Comparison of ENCODE assay signal across 34 cellular contexts in genomic region chr22:50059881-50060262, GRCh38. TPM values are rescaled to one million over a fixed set of nuclear protein-coding genes. Genes with fewer than 3 reads are reported as not detected.
DNase-seq lines count a peak whose midpoint lies in the region; ATAC-seq, FAIRE-seq and TF ChIP-seq lines count a peak whose summit lies in the region.
"Had no signal": no experiment of that assay in that cellular context is flagged by ENCODE, and none has a peak within 500 bp of the region (broad histone marks: within the 10 kb centered on the region; RNA-seq: fewer than 3 reads in every experiment).

No MANE protein-coding gene starts in this region.

- H3K4me1 Mint-ChIP-seq in osteocyte (ENCODE audit: unreplicated experiment), result peaks cover 16% of the 10 kb centered on the region
- H3K4me1 Mint-ChIP-seq: stimulated activated naive CD8-positive, alpha-beta T cell treated with anti-CD3 and anti-CD28 coated beads, Interleukin-15, amount 100 ng/mL, for 72 hours had no signal

- H3K27ac Mint-ChIP-seq in osteocyte (ENCODE audit: unreplicated experiment), result no peak overlapping the region
- H3K27ac Mint-ChIP-seq: activated CD8-positive, alpha-beta T cell treated with anti-CD3 and anti-CD28 coated beads, Interleukin-2, amount 10 ng/mL, durations not matched to agents 7 days and 5 days; activated naive CD4-positive, alpha-beta T cell treated with anti-CD3 and anti-CD28 coated beads, Interleukin-2, amount 50 U/mL, for 24 hours; CD8-positive, alpha-beta memory T cell; stimulated activated naive CD8-positive, alpha-beta T cell treated with anti-CD3 and anti-CD28 coated beads, Interleukin-15, amount 100 ng/mL, for 72 hours; T-helper 2 cell treated with Interferon-gamma antibody and Interleukin-4, amounts not matched to agents 5 μg/mL and 100 μg/mL, for 36 hours had no signal

- peak overlapping the region; percentile 50 for H3K4me3 Mint-ChIP-seq in osteocyte (ENCODE audit: unreplicated experiment)
- H3K4me3 Mint-ChIP-seq: activated CD8-positive, alpha-beta T cell treated with anti-CD3 and anti-CD28 coated beads, Interleukin-2, amount 10 ng/mL, durations not matched to agents 7 days and 5 days; CD8-positive, alpha-beta memory T cell; stimulated activated naive CD8-positive, alpha-beta T cell treated with anti-CD3 and anti-CD28 coated beads, Interleukin-15, amount 100 ng/mL, for 72 hours; T-helper 2 cell treated with Interferon-gamma antibody and Interleukin-4, amounts not matched to agents 5 μg/mL and 100 μg/mL, for 36 hours had no signal

- H3K9me3 ChIP-seq in lower lobe of right lung (no peaks in the 10 kb centered on the region), pancreas (no peaks in the 10 kb centered on the region), testis (no peaks in the 10 kb centered on the region)
- H3K9me3 ChIP-seq: mucosa of descending colon, neutrophil, Peyer's patch, psoas muscle, sigmoid colon, tibial artery had no signal

- H3K4me3 ChIP-seq in coronary artery (peak overlapping the region; percentile 58), lower lobe of right lung (no peak overlapping the region), pancreas (no peak overlapping the region), testis (no peak overlapping the region)
- H3K4me3 ChIP-seq: lung, mucosa of descending colon, psoas muscle, sigmoid colon, tibial artery had no signal

- no peak for TF ChIP-seq POLR2A in testis (IDR thresholded peaks at IDR 0.05)

- peaks cover 5% of the 10 kb centered on the region for H3K27me3 Mint-ChIP-seq in osteocyte (ENCODE audit: unreplicated experiment)

- H3K36me3 Mint-ChIP-seq in osteocyte (ENCODE audit: unreplicated experiment), result no peaks in the 10 kb centered on the region
- H3K36me3 Mint-ChIP-seq: activated naive CD4-positive, alpha-beta T cell treated with anti-CD3 and anti-CD28 coated beads, Interleukin-2, amount 50 U/mL, for 24 hours; CD8-positive, alpha-beta memory T cell had no signal

- H3K36me3 ChIP-seq in lower lobe of right lung (no peaks in the 10 kb centered on the region), pancreas (no peaks in the 10 kb centered on the region), testis (ENCODE audit: low read depth, missing control alignments) (no peaks in the 10 kb centered on the region)
- H3K36me3 ChIP-seq: Peyer's patch, sigmoid colon, tibial artery had no signal

- peaks cover 24% of the 10 kb centered on the region for H3K27me3 ChIP-seq in lower lobe of right lung (ENCODE audit: low read depth)
- H3K27me3 ChIP-seq in pancreas, result peaks cover 0 to 7% (median 0%) of the 10 kb centered on the region in 4 donors
- H3K27me3 ChIP-seq in testis, result no peaks in the 10 kb centered on the region

- no peak for FAIRE-seq in pancreas (lab: Jason Lieb, UNC)
- FAIRE-seq: GM12892 had no signal

- TF ChIP-seq CTCF in coronary artery (IDR thresholded peaks at IDR 0.05) (no peak), lower lobe of right lung (IDR thresholded peaks at IDR 0.05) (no peak), osteocyte (IDR thresholded peaks at IDR 0.05) (no peak), pancreas (IDR thresholded peaks at IDR 0.05) (no peak), testis (IDR thresholded peaks at IDR 0.05) (no peak)

- ATAC-seq in lower lobe of right lung (no peak), pancreas (no peak), HG03520 (IDR thresholded peaks at IDR 0.05; ENCODE audit: unreplicated experiment) (no peak)
- ATAC-seq: activated CD8-positive, alpha-beta T cell treated with anti-CD3 and anti-CD28 coated beads, Interleukin-2, amount 10 ng/mL, durations not matched to agents 7 days and 5 days; mucosa of descending colon; psoas muscle; stimulated activated naive CD8-positive, alpha-beta T cell treated with anti-CD3 and anti-CD28 coated beads, Interleukin-15, amount 100 ng/mL, for 72 hours had no signal

- 83 to 85% methylated on average over 7 of the region's 7 CpGs for WGBS in pancreas, 2 donors
- WGBS in testis, 2 donors, result 64 to 85% methylated on average over 5 to 7 of the region's 7 CpGs

- no peak overlapping the region for H3K27ac ChIP-seq in coronary artery
- H3K27ac ChIP-seq in lower lobe of right lung, result peak overlapping the region; percentile 31
- no peak overlapping the region for H3K27ac ChIP-seq in pancreas
- no peak overlapping the region for H3K27ac ChIP-seq in testis
- H3K27ac ChIP-seq: neutrophil, Peyer's patch, psoas muscle, sigmoid colon, tibial artery had no signal

- DNase-seq in ELF-1 (ENCODE audit: low read depth, low spot score), result peak; percentile 24
- DNase-seq in coronary artery (ENCODE audit: low spot score), result peak; percentile 68
- DNase-seq in lower lobe of right lung, result no peak
- no peak for DNase-seq in osteocyte (ENCODE audit: extremely low spot score, unreplicated experiment)
- DNase-seq in dedifferentiated amniotic fluid mesenchymal stem cell (ENCODE audit: extremely low spot score), result no peak
- no peak for DNase-seq in pancreas
- no peak for DNase-seq in testis
- DNase-seq: activated CD8-positive, alpha-beta T cell treated with anti-CD3 and anti-CD28 coated beads, Interleukin-2, amount 10 ng/mL, durations not matched to agents 7 days and 5 days; CD8-positive, alpha-beta memory T cell; effector memory CD4-positive, alpha-beta T cell; glutamatergic neuron; HCEC 1CT; kidney glomerular epithelial cell; MV-4-11; NCI-H1436; NCI-H446; NCI-H774; Peyer's patch; psoas muscle; SIG-M5; sigmoid colon; stimulated activated CD4-positive, alpha-beta T cell treated with anti-CD3 and anti-CD28 coated beads, Interleukin-12 subunit alpha, Interleukin-12 subunit beta, amount 100 ng/mL, for 4 hours; stimulated activated CD4-positive, alpha-beta T cell treated with anti-CD3 and anti-CD28 coated beads, Interleukin-2, amount 100 ng/mL, for 48 hours; stimulated activated naive CD8-positive, alpha-beta T cell treated with anti-CD3 and anti-CD28 coated beads, Interleukin-15, amount 100 ng/mL, for 72 hours; tibial artery had no signal

- peaks cover 9% of the 10 kb centered on the region for H3K4me1 ChIP-seq in lower lobe of right lung
- H3K4me1 ChIP-seq in pancreas, result no peaks in the 10 kb centered on the region
- no peaks in the 10 kb centered on the region for H3K4me1 ChIP-seq in testis

- no peaks in the 10 kb centered on the region for H3K9me3 Mint-ChIP-seq in osteocyte (ENCODE audit: unreplicated experiment)
- H3K9me3 Mint-ChIP-seq: activated naive CD4-positive, alpha-beta T cell treated with anti-CD3 and anti-CD28 coated beads, Interleukin-2, amount 50 U/mL, for 24 hours; CD8-positive, alpha-beta memory T cell; stimulated activated naive CD8-positive, alpha-beta T cell treated with anti-CD3 and anti-CD28 coated beads, Interleukin-15, amount 100 ng/mL, for 72 hours; T-helper 2 cell treated with Interferon-gamma antibody and Interleukin-4, amounts not matched to agents 5 μg/mL and 100 μg/mL, for 36 hours had no signal

- intact Hi-C loops in lower lobe of right lung (cut with DNase I), result no loop called here
- intact Hi-C loops in pancreas (cut with DNase I), result no loop called here
- intact Hi-C loops in testis (cut with DNase I; ENCODE audit: low total_unique reads), result no loop called here

RNA-seq across cellular contexts. Expression of gene TTLL8, which starts 1.8 kb away (rescaled TPM):
- total RNA-seq in lower lobe of right lung, result not detected
- not detected in 2 replicates for total RNA-seq in osteocyte
- not detected for total RNA-seq in pancreas
- not detected for polyA plus RNA-seq in pancreas
- total RNA-seq in testis, result 10 to 100 TPM in 1 of 2 donors, 1 to 10 TPM in 1; 5.1 to 11.9 TPM
- polyA plus RNA-seq in testis (ENCODE audit: insufficient read depth, low read depth, low replicate concordance), result 11.3 TPM
- total RNA-seq: activated CD8-positive, alpha-beta T cell treated with anti-CD3 and anti-CD28 coated beads, Interleukin-2, amount 10 ng/mL, durations not matched to agents 7 days and 5 days; CD8-positive, alpha-beta memory T cell; G401; lung; mucosa of descending colon; Peyer's patch; psoas muscle; sigmoid colon had no signal
- polyA plus RNA-seq: CD8-positive, alpha-beta memory T cell; esophagus; lung; psoas muscle; sigmoid colon had no signal

RNA-seq across cellular contexts. Expression of gene MLC1, which starts 25.4 kb away (rescaled TPM):
- total RNA-seq in lower lobe of right lung (3.2 TPM), osteocyte (not detected in 2 replicates), pancreas (under 1 TPM in 2 of 6 donors, not detected in 4; 0.04 to 0.05 TPM), testis (1 to 10 TPM; 1.3 to 1.5 TPM)
- polyA plus RNA-seq in pancreas (under 1 TPM; 0.04 to 0.16 TPM), testis (ENCODE audit: insufficient read depth, low read depth, low replicate concordance) (1.3 TPM)
- total RNA-seq: G401, Peyer's patch, psoas muscle had no signal

RNA-seq across cellular contexts. Expression of gene MOV10L1, which starts 29.9 kb away (rescaled TPM):
- 0.56 TPM for total RNA-seq in lower lobe of right lung
- total RNA-seq in osteocyte, result 0.97 and 1.4 TPM in 2 replicates
- total RNA-seq in pancreas, result 1 to 10 TPM in 1 of 6 donors, under 1 TPM in 4, not detected in 1; 0.09 to 1.9 (median 0.26) TPM
- polyA plus RNA-seq in pancreas, result under 1 TPM; 0.23 to 0.80 TPM
- 10 to 100 TPM; 48.4 to 62.4 TPM for total RNA-seq in testis
- polyA plus RNA-seq in testis (ENCODE audit: insufficient read depth, low read depth, low replicate concordance), result 73.3 TPM
- total RNA-seq: activated CD8-positive, alpha-beta T cell treated with anti-CD3 and anti-CD28 coated beads, Interleukin-2, amount 10 ng/mL, durations not matched to agents 7 days and 5 days; CD8-positive, alpha-beta memory T cell; G401 had no signal
- polyA plus RNA-seq: CD8-positive, alpha-beta memory T cell had no signal

RNA-seq across cellular contexts. Expression of gene IL17REL, which starts 47.3 kb away (rescaled TPM):
- 0.09 TPM for total RNA-seq in lower lobe of right lung
- not detected in 2 replicates for total RNA-seq in osteocyte
- not detected for total RNA-seq in pancreas
- polyA plus RNA-seq in pancreas, result not detected
- under 1 TPM; 0.25 to 0.55 TPM for total RNA-seq in testis
- polyA plus RNA-seq in testis (ENCODE audit: insufficient read depth, low read depth, low replicate concordance), result 0.30 TPM
- total RNA-seq: activated CD8-positive, alpha-beta T cell treated with anti-CD3 and anti-CD28 coated beads, Interleukin-2, amount 10 ng/mL, durations not matched to agents 7 days and 5 days; G401; psoas muscle; sigmoid colon had no signal
- polyA plus RNA-seq: CD8-positive, alpha-beta memory T cell; esophagus; psoas muscle had no signal

Comparison
In these comparisons a context has a peak if more than half of its experiments do, and no peak if none do; other contexts are left out.
1. DNase-seq: peak in ELF-1 (single experiment) and coronary artery (single experiment); none in lower lobe of right lung (single experiment), osteocyte (single experiment), dedifferentiated amniotic fluid mesenchymal stem cell (single experiment), pancreas (0 of 6) and testis (single experiment).
2. RNA of gene MOV10L1, which starts 29.9 kb away (total RNA-seq): 48.4 to 62.4 TPM in testis; 0.97 to 1.4 TPM in osteocyte, 0.56 TPM in lower lobe of right lung (single experiment) and 0.09 to 1.9 TPM in pancreas; every median in the first group is over 10 times any median in the second.